Comparison of ENCODE assay signal across 1 cellular context in genomic region chr6:168247456-168248147, GRCh38.
TF ChIP-seq lines count a peak whose summit lies in the region.

No MANE protein-coding gene starts in this region.

TF ChIP-seq in HEK293, 187 proteins besides CTCF, POLR2A, EP300 and RAD21 (continued from another document and continues in another):
- TF ChIP-seq ZNF18 (tag by site-specific recombination; IDR thresholded peaks at IDR 0.05) (peak; percentile 62; the same call in 1 of the 2 replicates), ZNF530 (tag by site-specific recombination; IDR thresholded peaks at IDR 0.05; ENCODE audit: low read depth) (no peak), ZFP69B (tag by site-specific recombination; IDR thresholded peaks at IDR 0.05) (no peak), ZNF404 (tag by site-specific recombination; IDR thresholded peaks at IDR 0.05) (no peak), SETDB1 (IDR thresholded peaks at IDR 0.05; ENCODE audit: insufficient read length, low read length) (peak; percentile 26), REST (tag by site-specific recombination; IDR thresholded peaks at IDR 0.05) (no peak), ZFP41 (tag by site-specific recombination; IDR thresholded peaks at IDR 0.05; ENCODE audit: borderline replicate concordance) (no peak), KLF7 (tag by site-specific recombination; IDR thresholded peaks at IDR 0.05; ENCODE audit: borderline replicate concordance) (0 out of 2 replicates have a peak, but pooled peaks have one; percentile 55), KLF17 (tag by site-specific recombination; IDR thresholded peaks at IDR 0.05) (no peak), KLF16 (tag by site-specific recombination; IDR thresholded peaks at IDR 0.05) (no peak), RBAK (tag by site-specific recombination; IDR thresholded peaks at IDR 0.05) (no peak), ZSCAN16 (tag by site-specific recombination; IDR thresholded peaks at IDR 0.05) (no peak), ZNF140 (tag by site-specific recombination; IDR thresholded peaks at IDR 0.05) (no peak), PRDM1 (tag by site-specific recombination; IDR thresholded peaks at IDR 0.05) (no peak), ZNF114 (tag by site-specific recombination; IDR thresholded peaks at IDR 0.05) (no peak), ZBTB6 (tag by site-specific recombination; IDR thresholded peaks at IDR 0.05) (no peak), INSM2 (tag by site-specific recombination; IDR thresholded peaks at IDR 0.05) (no peak), PRDM2 (tag by site-specific recombination; IDR thresholded peaks at IDR 0.05; ENCODE audit: borderline replicate concordance) (no peak), TSHZ1 (tag by site-specific recombination; IDR thresholded peaks at IDR 0.05; ENCODE audit: borderline replicate concordance) (peak; percentile 55; the same call in 1 of the 2 replicates), ZNF626 (tag by site-specific recombination; IDR thresholded peaks at IDR 0.05) (no peak), ZNF704 (tag by site-specific recombination; IDR thresholded peaks at IDR 0.05) (no peak), ZNF324 (tag by site-specific recombination; IDR thresholded peaks at IDR 0.05) (no peak), ZNF155 (tag by site-specific recombination; IDR thresholded peaks at IDR 0.05) (no peak), ZNF623 (tag by site-specific recombination; IDR thresholded peaks at IDR 0.05) (no peak), WT1 (tag by site-specific recombination; IDR thresholded peaks at IDR 0.05) (peak; percentile 74), ZNF202 (tag by site-specific recombination; IDR thresholded peaks at IDR 0.05; ENCODE audit: borderline replicate concordance) (no peak), ZNF76 (tag by site-specific recombination; IDR thresholded peaks at IDR 0.05; ENCODE audit: borderline replicate concordance, low read depth) (peak; percentile 50; the same call in 1 of the 2 replicates), ZNF174 (tag by site-specific recombination; IDR thresholded peaks at IDR 0.05) (no peak), TCF7L2 (IDR thresholded peaks at IDR 0.05; ENCODE audit: borderline replicate concordance, low read depth, low read length) (no peak), SCRT1 (tag by site-specific recombination; IDR thresholded peaks at IDR 0.05; ENCODE audit: borderline replicate concordance) (no peak), ZXDB (tag by site-specific recombination; IDR thresholded peaks at IDR 0.05) (peak; percentile 40; the same call in 1 of the 2 replicates), ZNF549 (tag by site-specific recombination; IDR thresholded peaks at IDR 0.05) (0 out of 2 replicates have a peak, but pooled peaks have one; percentile 56), GLIS1 (tag by site-specific recombination; IDR thresholded peaks at IDR 0.05) (peak; percentile 97), ZBTB17 (tag by site-specific recombination; IDR thresholded peaks at IDR 0.05) (peak; percentile 96), ZNF501 (tag by site-specific recombination; IDR thresholded peaks at IDR 0.05) (no peak; the same call in 1 of the 2 replicates), REPIN1 (tag by site-specific recombination; IDR thresholded peaks at IDR 0.05; ENCODE audit: low read depth) (no peak), MEIS1 (CRISPR knock-in tag; IDR thresholded peaks at IDR 0.05; ENCODE audit: borderline replicate concordance) (no peak), ZNF2 (tag by site-specific recombination; IDR thresholded peaks at IDR 0.05) (no peak)
